ENCODE assay signal across 1 cellular context in the genomic region with DNA sequence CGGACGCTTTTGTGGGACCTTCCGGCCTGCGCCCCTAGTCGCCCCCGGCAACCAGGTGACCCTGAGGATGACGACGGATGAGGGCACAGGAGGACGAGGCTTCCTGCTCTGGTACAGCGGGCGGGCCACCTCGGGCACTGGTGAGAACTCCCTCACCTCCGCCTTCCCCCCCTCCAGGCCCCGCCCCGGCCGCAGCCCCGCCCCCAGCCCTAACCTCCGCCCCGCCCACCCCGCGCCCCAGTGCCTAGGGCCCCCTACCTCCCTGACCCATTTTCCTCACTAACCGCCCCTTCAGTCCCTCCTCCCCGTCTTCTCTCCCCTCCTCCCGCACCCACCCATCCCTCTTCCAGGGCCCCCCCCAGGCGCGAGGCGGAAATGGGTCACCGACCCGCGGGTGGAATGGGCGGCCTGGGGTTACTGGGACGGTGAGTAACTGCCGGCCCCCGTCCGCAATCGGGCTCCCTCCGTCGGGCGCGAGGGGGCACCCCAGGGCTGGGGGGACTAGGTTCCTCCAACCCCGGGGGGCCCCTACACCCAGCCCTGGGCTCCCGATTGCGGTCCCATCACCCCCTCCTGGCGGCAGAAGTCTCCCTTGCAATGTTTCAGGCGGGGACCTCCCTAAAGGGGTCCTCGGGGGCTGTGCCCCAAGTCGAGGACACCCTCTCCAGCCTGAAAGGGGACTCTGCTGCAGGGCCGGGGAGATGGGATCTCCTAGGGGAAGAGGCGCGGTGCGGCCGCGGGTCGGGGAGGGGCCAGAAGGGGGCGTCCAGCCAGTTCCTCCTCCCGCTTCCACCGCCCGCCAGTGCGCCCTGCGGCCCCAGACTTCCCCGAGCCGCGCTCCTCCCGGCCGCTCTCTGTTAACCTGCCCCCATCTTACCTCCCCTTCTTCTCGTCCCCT.
TF ChIP-seq lines count a peak whose summit lies in the region.

No MANE protein-coding gene starts in this region.

TF ChIP-seq in K562, 482 proteins besides CTCF, POLR2A, EP300 and RAD21 (continued from another document and continues in another):
- TF ChIP-seq MCM3 (IDR thresholded peaks at IDR 0.05) (no peak), BRD4 (IDR thresholded peaks at IDR 0.05) (no peak), ETV1 (tag; conservative IDR thresholded peaks at IDR 0.05; ENCODE audit: low read depth) (0 out of 2 replicates have a peak, but pooled peaks have one; percentile 48), ZEB2 (IDR thresholded peaks at IDR 0.05) (0 out of 2 replicates have a peak, but pooled peaks have one; percentile 41), U2AF2 (optimal IDR thresholded peaks at IDR 0.05; ENCODE audit: low read depth, low read length) (no peak), ZNF143 (CRISPR knock-in tag; IDR thresholded peaks at IDR 0.05) (0 out of 2 replicates have a peak, but pooled peaks have one; percentile 24), ZNF707 (CRISPR knock-in tag; conservative IDR thresholded peaks at IDR 0.05) (no peak), IRF2 (CRISPR knock-in tag; IDR thresholded peaks at IDR 0.05) (no peak), ARNT (IDR thresholded peaks at IDR 0.05) (peak in 1 of 2 experiments; percentile 69; a peak in 2 of 4 replicates), TAF9B (IDR thresholded peaks at IDR 0.05; ENCODE audit: partially characterized antibody) (no peak), NFATC3 (IDR thresholded peaks at IDR 0.05) (no peak), SMAD3 (CRISPR knock-in tag; conservative IDR thresholded peaks at IDR 0.05) (no peak), TBL1XR1 (IDR thresholded peaks at IDR 0.05; ENCODE audit: low read length in 2 of 2) (no peak; a peak in 1 of 4 replicates), GTF2F1 (IDR thresholded peaks at IDR 0.05; ENCODE audit: low read depth, low read length) (no peak), ZNF23 (CRISPR knock-in tag; IDR thresholded peaks at IDR 0.05) (no peak), EWSR1 (IDR thresholded peaks at IDR 0.05; ENCODE audit: borderline replicate concordance, low read depth, partially characterized antibody) (no peak), SOX6 (IDR thresholded peaks at IDR 0.05) (peak; percentile 57; the same call in 1 of the 2 replicates), HNRNPLL (IDR thresholded peaks at IDR 0.05; ENCODE audit: low read depth, low read length, poor library complexity, severe bottlenecking) (peak; percentile 47), BCOR (IDR thresholded peaks at IDR 0.05) (peak; percentile 54), ZNF592 (IDR thresholded peaks at IDR 0.05) (0 out of 2 replicates have a peak, but pooled peaks have one; percentile 39), ZNF316 (IDR thresholded peaks at IDR 0.05) (0 out of 2 replicates have a peak, but pooled peaks have one; percentile 19), DPF2 (IDR thresholded peaks at IDR 0.05) (peak; percentile 66), HOMEZ (CRISPR knock-in tag; IDR thresholded peaks at IDR 0.05) (no peak), KLF16 (IDR thresholded peaks at IDR 0.05) (0 out of 2 replicates have a peak, but pooled peaks have one; percentile 4), CCNT2 (IDR thresholded peaks at IDR 0.05; ENCODE audit: borderline replicate concordance, extremely low read depth, insufficient read length, low read depth, low read length) (peak; percentile 35), EP400 (IDR thresholded peaks at IDR 0.05) (peak; percentile 79), KAT8 (IDR thresholded peaks at IDR 0.05; ENCODE audit: low read depth) (no peak)
- TF ChIP-seq, protein P1, sequence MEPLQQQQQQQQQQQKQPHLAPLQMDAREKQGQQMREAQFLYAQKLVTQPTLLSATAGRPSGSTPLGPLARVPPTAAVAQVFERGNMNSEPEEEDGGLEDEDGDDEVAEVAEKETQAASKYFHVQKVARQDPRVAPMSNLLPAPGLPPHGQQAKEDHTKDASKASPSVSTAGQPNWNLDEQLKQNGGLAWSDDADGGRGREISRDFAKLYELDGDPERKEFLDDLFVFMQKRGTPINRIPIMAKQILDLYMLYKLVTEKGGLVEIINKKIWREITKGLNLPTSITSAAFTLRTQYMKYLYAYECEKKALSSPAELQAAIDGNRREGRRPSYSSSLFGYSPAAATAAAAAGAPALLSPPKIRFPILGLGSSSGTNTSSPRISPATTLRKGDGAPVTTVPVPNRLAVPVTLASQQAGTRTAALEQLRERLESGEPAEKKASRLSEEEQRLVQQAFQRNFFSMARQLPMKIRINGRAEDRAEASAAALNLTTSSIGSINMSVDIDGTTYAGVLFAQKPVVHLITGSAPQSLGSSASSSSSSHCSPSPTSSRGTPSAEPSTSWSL (CRISPR knock-in tag; IDR thresholded peaks at IDR 0.05; ENCODE audit: borderline replicate concordance) = no peak
- TF ChIP-seq, protein P2, sequence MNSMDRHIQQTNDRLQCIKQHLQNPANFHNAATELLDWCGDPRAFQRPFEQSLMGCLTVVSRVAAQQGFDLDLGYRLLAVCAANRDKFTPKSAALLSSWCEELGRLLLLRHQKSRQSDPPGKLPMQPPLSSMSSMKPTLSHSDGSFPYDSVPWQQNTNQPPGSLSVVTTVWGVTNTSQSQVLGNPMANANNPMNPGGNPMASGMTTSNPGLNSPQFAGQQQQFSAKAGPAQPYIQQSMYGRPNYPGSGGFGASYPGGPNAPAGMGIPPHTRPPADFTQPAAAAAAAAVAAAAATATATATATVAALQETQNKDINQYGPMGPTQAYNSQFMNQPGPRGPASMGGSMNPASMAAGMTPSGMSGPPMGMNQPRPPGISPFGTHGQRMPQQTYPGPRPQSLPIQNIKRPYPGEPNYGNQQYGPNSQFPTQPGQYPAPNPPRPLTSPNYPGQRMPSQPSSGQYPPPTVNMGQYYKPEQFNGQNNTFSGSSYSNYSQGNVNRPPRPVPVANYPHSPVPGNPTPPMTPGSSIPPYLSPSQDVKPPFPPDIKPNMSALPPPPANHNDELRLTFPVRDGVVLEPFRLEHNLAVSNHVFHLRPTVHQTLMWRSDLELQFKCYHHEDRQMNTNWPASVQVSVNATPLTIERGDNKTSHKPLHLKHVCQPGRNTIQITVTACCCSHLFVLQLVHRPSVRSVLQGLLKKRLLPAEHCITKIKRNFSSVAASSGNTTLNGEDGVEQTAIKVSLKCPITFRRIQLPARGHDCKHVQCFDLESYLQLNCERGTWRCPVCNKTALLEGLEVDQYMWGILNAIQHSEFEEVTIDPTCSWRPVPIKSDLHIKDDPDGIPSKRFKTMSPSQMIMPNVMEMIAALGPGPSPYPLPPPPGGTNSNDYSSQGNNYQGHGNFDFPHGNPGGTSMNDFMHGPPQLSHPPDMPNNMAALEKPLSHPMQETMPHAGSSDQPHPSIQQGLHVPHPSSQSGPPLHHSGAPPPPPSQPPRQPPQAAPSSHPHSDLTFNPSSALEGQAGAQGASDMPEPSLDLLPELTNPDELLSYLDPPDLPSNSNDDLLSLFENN (IDR thresholded peaks at IDR 0.05; ENCODE audit: low read depth in 2 of 2, low read length in 2 of 2) = 0 out of 4 replicates have a peak, but pooled peaks of 1 of the 2 experiments have one; percentile 37
- TF ChIP-seq, protein P3, sequence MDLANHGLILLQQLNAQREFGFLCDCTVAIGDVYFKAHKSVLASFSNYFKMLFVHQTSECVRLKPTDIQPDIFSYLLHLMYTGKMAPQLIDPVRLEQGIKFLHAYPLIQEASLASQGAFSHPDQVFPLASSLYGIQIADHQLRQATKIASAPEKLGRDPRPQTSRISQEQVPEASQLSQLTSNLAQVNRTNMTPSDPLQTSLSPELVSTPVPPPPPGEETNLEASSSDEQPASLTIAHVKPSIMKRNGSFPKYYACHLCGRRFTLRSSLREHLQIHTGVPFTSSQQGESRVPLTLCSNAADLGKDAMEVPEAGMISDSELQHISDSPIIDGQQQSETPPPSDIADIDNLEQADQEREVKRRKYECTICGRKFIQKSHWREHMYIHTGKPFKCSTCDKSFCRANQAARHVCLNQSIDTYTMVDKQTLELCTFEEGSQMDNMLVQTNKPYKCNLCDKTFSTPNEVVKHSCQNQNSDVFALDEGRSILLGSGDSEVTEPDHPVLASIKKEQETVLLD (IDR thresholded peaks at IDR 0.05) = peak; percentile 73; the same call in 1 of the 2 replicates
- TF ChIP-seq, protein P4, sequence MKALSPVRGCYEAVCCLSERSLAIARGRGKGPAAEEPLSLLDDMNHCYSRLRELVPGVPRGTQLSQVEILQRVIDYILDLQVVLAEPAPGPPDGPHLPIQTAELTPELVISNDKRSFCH (CRISPR knock-in tag; IDR thresholded peaks at IDR 0.05) = no peak
- TF ChIP-seq, protein P4 (tag; IDR thresholded peaks at IDR 0.05) = 0 out of 2 replicates have a peak, but pooled peaks have one; percentile 20
- TF ChIP-seq, protein P5, sequence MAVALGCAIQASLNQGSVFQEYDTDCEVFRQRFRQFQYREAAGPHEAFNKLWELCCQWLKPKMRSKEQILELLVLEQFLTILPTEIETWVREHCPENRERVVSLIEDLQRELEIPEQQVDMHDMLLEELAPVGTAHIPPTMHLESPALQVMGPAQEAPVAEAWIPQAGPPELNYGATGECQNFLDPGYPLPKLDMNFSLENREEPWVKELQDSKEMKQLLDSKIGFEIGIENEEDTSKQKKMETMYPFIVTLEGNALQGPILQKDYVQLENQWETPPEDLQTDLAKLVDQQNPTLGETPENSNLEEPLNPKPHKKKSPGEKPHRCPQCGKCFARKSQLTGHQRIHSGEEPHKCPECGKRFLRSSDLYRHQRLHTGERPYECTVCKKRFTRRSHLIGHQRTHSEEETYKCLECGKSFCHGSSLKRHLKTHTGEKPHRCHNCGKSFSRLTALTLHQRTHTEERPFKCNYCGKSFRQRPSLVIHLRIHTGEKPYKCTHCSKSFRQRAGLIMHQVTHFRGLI (CRISPR knock-in tag; IDR thresholded peaks at IDR 0.05) = no peak
- TF ChIP-seq, protein P6, sequence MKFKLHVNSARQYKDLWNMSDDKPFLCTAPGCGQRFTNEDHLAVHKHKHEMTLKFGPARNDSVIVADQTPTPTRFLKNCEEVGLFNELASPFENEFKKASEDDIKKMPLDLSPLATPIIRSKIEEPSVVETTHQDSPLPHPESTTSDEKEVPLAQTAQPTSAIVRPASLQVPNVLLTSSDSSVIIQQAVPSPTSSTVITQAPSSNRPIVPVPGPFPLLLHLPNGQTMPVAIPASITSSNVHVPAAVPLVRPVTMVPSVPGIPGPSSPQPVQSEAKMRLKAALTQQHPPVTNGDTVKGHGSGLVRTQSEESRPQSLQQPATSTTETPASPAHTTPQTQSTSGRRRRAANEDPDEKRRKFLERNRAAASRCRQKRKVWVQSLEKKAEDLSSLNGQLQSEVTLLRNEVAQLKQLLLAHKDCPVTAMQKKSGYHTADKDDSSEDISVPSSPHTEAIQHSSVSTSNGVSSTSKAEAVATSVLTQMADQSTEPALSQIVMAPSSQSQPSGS (CRISPR knock-in tag; IDR thresholded peaks at IDR 0.05) = no peak
- TF ChIP-seq, protein P7, sequence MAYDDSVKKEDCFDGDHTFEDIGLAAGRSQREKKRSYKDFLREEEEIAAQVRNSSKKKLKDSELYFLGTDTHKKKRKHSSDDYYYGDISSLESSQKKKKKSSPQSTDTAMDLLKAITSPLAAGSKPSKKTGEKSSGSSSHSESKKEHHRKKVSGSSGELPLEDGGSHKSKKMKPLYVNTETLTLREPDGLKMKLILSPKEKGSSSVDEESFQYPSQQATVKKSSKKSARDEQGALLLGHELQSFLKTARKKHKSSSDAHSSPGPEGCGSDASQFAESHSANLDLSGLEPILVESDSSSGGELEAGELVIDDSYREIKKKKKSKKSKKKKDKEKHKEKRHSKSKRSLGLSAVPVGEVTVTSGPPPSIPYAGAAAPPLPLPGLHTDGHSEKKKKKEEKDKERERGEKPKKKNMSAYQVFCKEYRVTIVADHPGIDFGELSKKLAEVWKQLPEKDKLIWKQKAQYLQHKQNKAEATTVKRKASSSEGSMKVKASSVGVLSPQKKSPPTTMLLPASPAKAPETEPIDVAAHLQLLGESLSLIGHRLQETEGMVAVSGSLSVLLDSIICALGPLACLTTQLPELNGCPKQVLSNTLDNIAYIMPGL (CRISPR knock-in tag; IDR thresholded peaks at IDR 0.05) = no peak
- TF ChIP-seq, protein P8, sequence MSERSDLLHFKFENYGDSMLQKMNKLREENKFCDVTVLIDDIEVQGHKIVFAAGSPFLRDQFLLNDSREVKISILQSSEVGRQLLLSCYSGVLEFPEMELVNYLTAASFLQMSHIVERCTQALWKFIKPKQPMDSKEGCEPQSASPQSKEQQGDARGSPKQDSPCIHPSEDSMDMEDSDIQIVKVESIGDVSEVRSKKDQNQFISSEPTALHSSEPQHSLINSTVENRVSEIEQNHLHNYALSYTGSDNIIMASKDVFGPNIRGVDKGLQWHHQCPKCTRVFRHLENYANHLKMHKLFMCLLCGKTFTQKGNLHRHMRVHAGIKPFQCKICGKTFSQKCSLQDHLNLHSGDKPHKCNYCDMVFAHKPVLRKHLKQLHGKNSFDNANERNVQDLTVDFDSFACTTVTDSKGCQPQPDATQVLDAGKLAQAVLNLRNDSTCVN (CRISPR knock-in tag; IDR thresholded peaks at IDR 0.05) = no peak
